Comparison of ENCODE assay signal across 1 cellular context in the genomic region with DNA sequence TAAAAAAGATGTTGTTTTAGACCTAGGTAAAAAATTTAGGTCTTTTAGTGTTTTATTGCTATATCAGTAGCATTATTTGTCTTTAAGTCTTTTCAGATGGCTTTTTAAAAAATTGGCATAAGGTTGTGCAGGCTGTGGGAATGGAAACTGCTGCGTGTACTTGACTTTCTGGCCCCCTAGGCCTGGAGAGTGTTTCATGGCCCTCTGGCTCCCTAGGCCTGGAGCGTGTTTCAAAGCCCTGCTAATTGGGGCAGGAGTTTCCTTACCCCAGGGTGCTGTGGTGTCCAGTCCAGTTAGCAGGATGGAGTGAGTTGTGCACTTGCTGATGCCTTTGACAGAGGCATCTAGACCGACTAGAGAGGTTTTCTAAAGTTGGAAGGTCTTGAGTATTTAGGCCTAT.
TF ChIP-seq lines count a peak whose summit lies in the region.

No MANE protein-coding gene starts in this region.

TF ChIP-seq in GM23338, 12 proteins besides CTCF, POLR2A, EP300 and RAD21:
- TF ChIP-seq EZH2 (IDR thresholded peaks at IDR 0.05; ENCODE audit: low read depth, unreplicated experiment) = no peak
- TF ChIP-seq EZH2phosphoT487 (IDR thresholded peaks at IDR 0.05; ENCODE audit: unreplicated experiment) = no peak
- TF ChIP-seq, protein P1, sequence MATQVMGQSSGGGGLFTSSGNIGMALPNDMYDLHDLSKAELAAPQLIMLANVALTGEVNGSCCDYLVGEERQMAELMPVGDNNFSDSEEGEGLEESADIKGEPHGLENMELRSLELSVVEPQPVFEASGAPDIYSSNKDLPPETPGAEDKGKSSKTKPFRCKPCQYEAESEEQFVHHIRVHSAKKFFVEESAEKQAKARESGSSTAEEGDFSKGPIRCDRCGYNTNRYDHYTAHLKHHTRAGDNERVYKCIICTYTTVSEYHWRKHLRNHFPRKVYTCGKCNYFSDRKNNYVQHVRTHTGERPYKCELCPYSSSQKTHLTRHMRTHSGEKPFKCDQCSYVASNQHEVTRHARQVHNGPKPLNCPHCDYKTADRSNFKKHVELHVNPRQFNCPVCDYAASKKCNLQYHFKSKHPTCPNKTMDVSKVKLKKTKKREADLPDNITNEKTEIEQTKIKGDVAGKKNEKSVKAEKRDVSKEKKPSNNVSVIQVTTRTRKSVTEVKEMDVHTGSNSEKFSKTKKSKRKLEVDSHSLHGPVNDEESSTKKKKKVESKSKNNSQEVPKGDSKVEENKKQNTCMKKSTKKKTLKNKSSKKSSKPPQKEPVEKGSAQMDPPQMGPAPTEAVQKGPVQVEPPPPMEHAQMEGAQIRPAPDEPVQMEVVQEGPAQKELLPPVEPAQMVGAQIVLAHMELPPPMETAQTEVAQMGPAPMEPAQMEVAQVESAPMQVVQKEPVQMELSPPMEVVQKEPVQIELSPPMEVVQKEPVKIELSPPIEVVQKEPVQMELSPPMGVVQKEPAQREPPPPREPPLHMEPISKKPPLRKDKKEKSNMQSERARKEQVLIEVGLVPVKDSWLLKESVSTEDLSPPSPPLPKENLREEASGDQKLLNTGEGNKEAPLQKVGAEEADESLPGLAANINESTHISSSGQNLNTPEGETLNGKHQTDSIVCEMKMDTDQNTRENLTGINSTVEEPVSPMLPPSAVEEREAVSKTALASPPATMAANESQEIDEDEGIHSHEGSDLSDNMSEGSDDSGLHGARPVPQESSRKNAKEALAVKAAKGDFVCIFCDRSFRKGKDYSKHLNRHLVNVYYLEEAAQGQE (IDR thresholded peaks at IDR 0.05; ENCODE audit: unreplicated experiment) = no peak
- TF ChIP-seq ZNF331 (CRISPR knock-in tag; IDR thresholded peaks at IDR 0.05; ENCODE audit: low read depth) = no peak
- TF ChIP-seq POLR2AphosphoS5 (IDR thresholded peaks at IDR 0.05; ENCODE audit: low read depth) = no peak
- no peak for TF ChIP-seq STAT1 (IDR thresholded peaks at IDR 0.05; ENCODE audit: unreplicated experiment)
- no peak for TF ChIP-seq NANOG (IDR thresholded peaks at IDR 0.05; ENCODE audit: borderline replicate concordance)
- no peak for TF ChIP-seq CREB1 (CRISPR knock-in tag; IDR thresholded peaks at IDR 0.05; ENCODE audit: low read depth)
- no peak for TF ChIP-seq JUNB (IDR thresholded peaks at IDR 0.05; ENCODE audit: unreplicated experiment)
- TF ChIP-seq, protein P2, sequence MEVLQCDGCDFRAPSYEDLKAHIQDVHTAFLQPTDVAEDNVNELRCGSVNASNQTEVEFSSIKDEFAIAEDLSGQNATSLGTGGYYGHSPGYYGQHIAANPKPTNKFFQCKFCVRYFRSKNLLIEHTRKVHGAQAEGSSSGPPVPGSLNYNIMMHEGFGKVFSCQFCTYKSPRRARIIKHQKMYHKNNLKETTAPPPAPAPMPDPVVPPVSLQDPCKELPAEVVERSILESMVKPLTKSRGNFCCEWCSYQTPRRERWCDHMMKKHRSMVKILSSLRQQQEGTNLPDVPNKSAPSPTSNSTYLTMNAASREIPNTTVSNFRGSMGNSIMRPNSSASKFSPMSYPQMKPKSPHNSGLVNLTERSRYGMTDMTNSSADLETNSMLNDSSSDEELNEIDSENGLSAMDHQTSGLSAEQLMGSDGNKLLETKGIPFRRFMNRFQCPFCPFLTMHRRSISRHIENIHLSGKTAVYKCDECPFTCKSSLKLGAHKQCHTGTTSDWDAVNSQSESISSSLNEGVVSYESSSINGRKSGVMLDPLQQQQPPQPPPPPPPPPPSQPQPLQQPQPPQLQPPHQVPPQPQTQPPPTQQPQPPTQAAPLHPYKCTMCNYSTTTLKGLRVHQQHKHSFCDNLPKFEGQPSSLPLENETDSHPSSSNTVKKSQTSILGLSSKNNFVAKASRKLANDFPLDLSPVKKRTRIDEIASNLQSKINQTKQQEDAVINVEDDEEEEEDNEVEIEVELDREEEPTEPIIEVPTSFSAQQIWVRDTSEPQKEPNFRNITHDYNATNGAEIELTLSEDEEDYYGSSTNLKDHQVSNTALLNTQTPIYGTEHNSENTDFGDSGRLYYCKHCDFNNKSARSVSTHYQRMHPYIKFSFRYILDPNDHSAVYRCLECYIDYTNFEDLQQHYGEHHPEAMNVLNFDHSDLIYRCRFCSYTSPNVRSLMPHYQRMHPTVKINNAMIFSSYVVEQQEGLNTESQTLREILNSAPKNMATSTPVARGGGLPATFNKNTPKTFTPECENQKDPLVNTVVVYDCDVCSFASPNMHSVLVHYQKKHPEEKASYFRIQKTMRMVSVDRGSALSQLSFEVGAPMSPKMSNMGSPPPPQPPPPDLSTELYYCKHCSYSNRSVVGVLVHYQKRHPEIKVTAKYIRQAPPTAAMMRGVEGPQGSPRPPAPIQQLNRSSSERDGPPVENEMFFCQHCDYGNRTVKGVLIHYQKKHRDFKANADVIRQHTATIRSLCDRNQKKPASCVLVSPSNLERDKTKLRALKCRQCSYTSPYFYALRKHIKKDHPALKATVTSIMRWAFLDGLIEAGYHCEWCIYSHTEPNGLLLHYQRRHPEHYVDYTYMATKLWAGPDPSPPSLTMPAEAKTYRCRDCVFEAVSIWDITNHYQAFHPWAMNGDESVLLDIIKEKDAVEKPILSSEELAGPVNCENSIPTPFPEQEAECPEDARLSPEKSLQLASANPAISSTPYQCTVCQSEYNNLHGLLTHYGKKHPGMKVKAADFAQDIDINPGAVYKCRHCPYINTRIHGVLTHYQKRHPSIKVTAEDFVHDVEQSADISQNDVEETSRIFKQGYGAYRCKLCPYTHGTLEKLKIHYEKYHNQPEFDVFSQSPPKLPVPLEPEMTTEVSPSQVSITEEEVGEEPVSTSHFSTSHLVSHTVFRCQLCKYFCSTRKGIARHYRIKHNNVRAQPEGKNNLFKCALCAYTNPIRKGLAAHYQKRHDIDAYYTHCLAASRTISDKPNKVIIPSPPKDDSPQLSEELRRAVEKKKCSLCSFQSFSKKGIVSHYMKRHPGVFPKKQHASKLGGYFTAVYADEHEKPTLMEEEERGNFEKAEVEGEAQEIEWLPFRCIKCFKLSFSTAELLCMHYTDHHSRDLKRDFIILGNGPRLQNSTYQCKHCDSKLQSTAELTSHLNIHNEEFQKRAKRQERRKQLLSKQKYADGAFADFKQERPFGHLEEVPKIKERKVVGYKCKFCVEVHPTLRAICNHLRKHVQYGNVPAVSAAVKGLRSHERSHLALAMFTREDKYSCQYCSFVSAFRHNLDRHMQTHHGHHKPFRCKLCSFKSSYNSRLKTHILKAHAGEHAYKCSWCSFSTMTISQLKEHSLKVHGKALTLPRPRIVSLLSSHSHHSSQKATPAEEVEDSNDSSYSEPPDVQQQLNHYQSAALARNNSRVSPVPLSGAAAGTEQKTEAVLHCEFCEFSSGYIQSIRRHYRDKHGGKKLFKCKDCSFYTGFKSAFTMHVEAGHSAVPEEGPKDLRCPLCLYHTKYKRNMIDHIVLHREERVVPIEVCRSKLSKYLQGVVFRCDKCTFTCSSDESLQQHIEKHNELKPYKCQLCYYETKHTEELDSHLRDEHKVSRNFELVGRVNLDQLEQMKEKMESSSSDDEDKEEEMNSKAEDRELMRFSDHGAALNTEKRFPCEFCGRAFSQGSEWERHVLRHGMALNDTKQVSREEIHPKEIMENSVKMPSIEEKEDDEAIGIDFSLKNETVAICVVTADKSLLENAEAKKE (CRISPR knock-in tag; IDR thresholded peaks at IDR 0.05) = no peak
- no peak for TF ChIP-seq ZNF114 (CRISPR knock-in tag; IDR thresholded peaks at IDR 0.05)
- TF ChIP-seq, protein P3, sequence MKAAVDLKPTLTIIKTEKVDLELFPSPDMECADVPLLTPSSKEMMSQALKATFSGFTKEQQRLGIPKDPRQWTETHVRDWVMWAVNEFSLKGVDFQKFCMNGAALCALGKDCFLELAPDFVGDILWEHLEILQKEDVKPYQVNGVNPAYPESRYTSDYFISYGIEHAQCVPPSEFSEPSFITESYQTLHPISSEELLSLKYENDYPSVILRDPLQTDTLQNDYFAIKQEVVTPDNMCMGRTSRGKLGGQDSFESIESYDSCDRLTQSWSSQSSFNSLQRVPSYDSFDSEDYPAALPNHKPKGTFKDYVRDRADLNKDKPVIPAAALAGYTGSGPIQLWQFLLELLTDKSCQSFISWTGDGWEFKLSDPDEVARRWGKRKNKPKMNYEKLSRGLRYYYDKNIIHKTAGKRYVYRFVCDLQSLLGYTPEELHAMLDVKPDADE (IDR thresholded peaks at IDR 0.05) = no peak
TF ChIP-seq in GM23338: peak in this region for 0.
